1 cellular context compared by ENCODE assay signal in genomic region chr14:77790566-77791224, GRCh38.
TF ChIP-seq lines count a peak whose summit lies in the region.

No MANE protein-coding gene starts in this region.

TF ChIP-seq in K562, 482 proteins besides CTCF, POLR2A, EP300 and RAD21 (continued from another document):
- TF ChIP-seq, protein P1, sequence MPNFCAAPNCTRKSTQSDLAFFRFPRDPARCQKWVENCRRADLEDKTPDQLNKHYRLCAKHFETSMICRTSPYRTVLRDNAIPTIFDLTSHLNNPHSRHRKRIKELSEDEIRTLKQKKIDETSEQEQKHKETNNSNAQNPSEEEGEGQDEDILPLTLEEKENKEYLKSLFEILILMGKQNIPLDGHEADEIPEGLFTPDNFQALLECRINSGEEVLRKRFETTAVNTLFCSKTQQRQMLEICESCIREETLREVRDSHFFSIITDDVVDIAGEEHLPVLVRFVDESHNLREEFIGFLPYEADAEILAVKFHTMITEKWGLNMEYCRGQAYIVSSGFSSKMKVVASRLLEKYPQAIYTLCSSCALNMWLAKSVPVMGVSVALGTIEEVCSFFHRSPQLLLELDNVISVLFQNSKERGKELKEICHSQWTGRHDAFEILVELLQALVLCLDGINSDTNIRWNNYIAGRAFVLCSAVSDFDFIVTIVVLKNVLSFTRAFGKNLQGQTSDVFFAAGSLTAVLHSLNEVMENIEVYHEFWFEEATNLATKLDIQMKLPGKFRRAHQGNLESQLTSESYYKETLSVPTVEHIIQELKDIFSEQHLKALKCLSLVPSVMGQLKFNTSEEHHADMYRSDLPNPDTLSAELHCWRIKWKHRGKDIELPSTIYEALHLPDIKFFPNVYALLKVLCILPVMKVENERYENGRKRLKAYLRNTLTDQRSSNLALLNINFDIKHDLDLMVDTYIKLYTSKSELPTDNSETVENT (CRISPR knock-in tag; IDR thresholded peaks at IDR 0.05) = no peak
- TF ChIP-seq AFF1 (IDR thresholded peaks at IDR 0.05; ENCODE audit: low read depth in 1 of 2, partially characterized antibody in 2 of 2) (no peak), ZNF316 (IDR thresholded peaks at IDR 0.05) (no peak), ZEB2 (IDR thresholded peaks at IDR 0.05) (no peak), ZNF282 (CRISPR knock-in tag; IDR thresholded peaks at IDR 0.05) (no peak), FIP1L1 (IDR thresholded peaks at IDR 0.05; ENCODE audit: low read depth, low read length, poor library complexity, severe bottlenecking) (no peak), CREB5 (CRISPR knock-in tag; IDR thresholded peaks at IDR 0.05) (no peak), ATF3 (IDR thresholded peaks at IDR 0.05) (peak; percentile 81), ATF3 (CRISPR knock-in tag; conservative IDR thresholded peaks at IDR 0.05) (no peak), MCM5 (IDR thresholded peaks at IDR 0.05; ENCODE audit: low read depth) (no peak), SMARCA4 (IDR thresholded peaks at IDR 0.05) (no peak), JUN (IDR thresholded peaks at IDR 0.05; ENCODE audit: borderline replicate concordance, low read depth, low read length) (no peak), JUN (CRISPR knock-in tag; IDR thresholded peaks at IDR 0.05; ENCODE audit: borderline replicate concordance) (no peak), FOSL1 (tag; conservative IDR thresholded peaks at IDR 0.05) (0 out of 2 replicates have a peak, but pooled peaks have one; percentile 22), EZH2 (IDR thresholded peaks at IDR 0.05; ENCODE audit: borderline replicate concordance, low read depth, low read length) (no peak), NBN (IDR thresholded peaks at IDR 0.05; ENCODE audit: low read depth) (no peak), ZNF12 (CRISPR knock-in tag; IDR thresholded peaks at IDR 0.05) (no peak), CSDE1 (IDR thresholded peaks at IDR 0.05) (no peak), CEBPB (tag; IDR thresholded peaks at IDR 0.05) (peak; percentile 57), CEBPG (CRISPR knock-in tag; IDR thresholded peaks at IDR 0.05) (no peak), CEBPG (tag; conservative IDR thresholded peaks at IDR 0.05 in 1 of 2, IDR thresholded peaks at IDR 0.05 in 1 of 2) (peak in 1 of 2 experiments; percentile 56; a peak in 1 of 4 replicates)
- TF ChIP-seq, protein P2, sequence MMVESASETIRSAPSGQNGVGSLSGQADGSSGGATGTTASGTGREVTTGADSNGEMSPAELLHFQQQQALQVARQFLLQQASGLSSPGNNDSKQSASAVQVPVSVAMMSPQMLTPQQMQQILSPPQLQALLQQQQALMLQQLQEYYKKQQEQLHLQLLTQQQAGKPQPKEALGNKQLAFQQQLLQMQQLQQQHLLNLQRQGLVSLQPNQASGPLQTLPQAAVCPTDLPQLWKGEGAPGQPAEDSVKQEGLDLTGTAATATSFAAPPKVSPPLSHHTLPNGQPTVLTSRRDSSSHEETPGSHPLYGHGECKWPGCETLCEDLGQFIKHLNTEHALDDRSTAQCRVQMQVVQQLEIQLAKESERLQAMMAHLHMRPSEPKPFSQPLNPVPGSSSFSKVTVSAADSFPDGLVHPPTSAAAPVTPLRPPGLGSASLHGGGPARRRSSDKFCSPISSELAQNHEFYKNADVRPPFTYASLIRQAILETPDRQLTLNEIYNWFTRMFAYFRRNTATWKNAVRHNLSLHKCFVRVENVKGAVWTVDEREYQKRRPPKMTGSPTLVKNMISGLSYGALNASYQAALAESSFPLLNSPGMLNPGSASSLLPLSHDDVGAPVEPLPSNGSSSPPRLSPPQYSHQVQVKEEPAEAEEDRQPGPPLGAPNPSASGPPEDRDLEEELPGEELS (CRISPR knock-in tag; IDR thresholded peaks at IDR 0.05; ENCODE audit: borderline replicate concordance) = no peak
